ENCODE assay signal across 22 cellular contexts in genomic region chr6:121971886-121972285, GRCh38.
DNase-seq lines count a peak whose midpoint lies in the region; ATAC-seq and TF ChIP-seq lines count a peak whose summit lies in the region.
"Had no signal": no experiment of that assay in that cellular context is flagged by ENCODE, and none has a peak within 500 bp of the region (broad histone marks: within the 10 kb centered on the region; RNA-seq: fewer than 3 reads in every experiment).

No MANE protein-coding gene starts in this region.

- H3K27ac ChIP-seq in left ventricle myocardium inferior (replicated peaks) (no peak overlapping the region), SJSA1 (peak overlapping the region; percentile 74), foreskin keratinocyte (no peak overlapping the region)
- H3K27ac ChIP-seq: coronary artery, heart left ventricle, neutrophil, thyroid gland had no signal

- peaks cover 7% of the 10 kb centered on the region for H3K9me3 Mint-ChIP-seq in activated CD8-positive, alpha-beta T cell treated with anti-CD3 and anti-CD28 coated beads, Interleukin-2, amount 10 ng/mL, durations not matched to agents 7 days and 5 days (ENCODE audit: insufficient read depth)
- H3K9me3 Mint-ChIP-seq: activated T-helper 1 cell treated with anti-CD3 and anti-CD28 coated beads, Interleukin-12 subunit alpha, Interleukin-12 subunit beta, Interleukin-2, Interleukin-4 antibody, amounts not matched to agents 30 ng/mL and 10 ng/mL and 1 ng/mL, durations not matched to agents 14 hours and 24 hours and 36 hours had no signal

- intact Hi-C loops in left cardiac atrium (cut with DNase I), result no loop called here
- intact Hi-C loops in left ventricle myocardium inferior (cut with micrococcal nuclease), result no loop called here

- DNase-seq in left cardiac atrium, result no peak
- DNase-seq in left ventricle myocardium inferior, result no peak
- peak in 1 of 2 experiments; percentile 49 for DNase-seq in SJSA1 (ENCODE audit: low read depth in 1 of 2, low spot score in 2 of 2)
- peak; percentile 61 to 86 for DNase-seq in foreskin keratinocyte
- DNase-seq in erythroblast (lab: John Stamatoyannopoulos, UW), result no peak
- no peak for DNase-seq in NCI-H2107 (lab: John Stamatoyannopoulos, UW)
- DNase-seq in activated CD8-positive, alpha-beta T cell treated with anti-CD3 and anti-CD28 coated beads, Interleukin-2, amount 10 ng/mL, durations not matched to agents 7 days and 5 days, result no peak
- DNase-seq: activated CD4-positive, alpha-beta memory T cell treated with anti-CD3 and anti-CD28 coated beads, Interleukin-2, amount 10 ng/mL, durations not matched to agents 7 days and 5 days; amniotic stem cell; GF-D8; heart left ventricle; KBM-7; kidney; mucosa of descending colon; NCI-H1436; NCI-H510A treated with DMSO at 0.1 percent for 48 hours; stimulated activated CD4-positive, alpha-beta T cell treated with anti-CD3 and anti-CD28 coated beads, Interleukin-4, amount 100 ng/mL, for 4 hours; thyroid gland had no signal

- H3K36me3 ChIP-seq in left ventricle myocardium inferior (no peaks in the 10 kb centered on the region), SJSA1 (no peaks in the 10 kb centered on the region)
- H3K36me3 ChIP-seq: heart left ventricle, neutrophil, thyroid gland had no signal

- no peaks in the 10 kb centered on the region for H3K27me3 ChIP-seq in left ventricle myocardium inferior (ENCODE audit: low read depth)
- H3K27me3 ChIP-seq in SJSA1 (replicated peaks), result no peaks in the 10 kb centered on the region
- H3K27me3 ChIP-seq in foreskin keratinocyte, result no peaks in the 10 kb centered on the region
- H3K27me3 ChIP-seq: heart left ventricle, neutrophil, thyroid gland had no signal

- peak; percentile 30 to 74 for ATAC-seq in left cardiac atrium
- ATAC-seq in foreskin keratinocyte, result peak; percentile 74
- no peak for ATAC-seq in HG02884 (IDR thresholded peaks at IDR 0.05; ENCODE audit: unreplicated experiment)
- ATAC-seq in activated CD8-positive, alpha-beta T cell treated with anti-CD3 and anti-CD28 coated beads, Interleukin-2, amount 10 ng/mL, durations not matched to agents 7 days and 5 days, result no peak
- ATAC-seq: heart left ventricle, mucosa of descending colon had no signal

- POLR2A ChIA-PET in activated CD8-positive, alpha-beta T cell treated with anti-CD3 and anti-CD28 coated beads, Interleukin-2, amount 10 ng/mL, durations not matched to agents 7 days and 5 days (lab: Charles Lee), result no interaction called here

- no peaks in the 10 kb centered on the region for H3K36me3 Mint-ChIP-seq in activated CD8-positive, alpha-beta T cell treated with anti-CD3 and anti-CD28 coated beads, Interleukin-2, amount 10 ng/mL, durations not matched to agents 7 days and 5 days (ENCODE audit: low read depth)

- H3K4me3 ChIP-seq in left ventricle myocardium inferior, result no peak overlapping the region
- H3K4me3 ChIP-seq in SJSA1, result no peak overlapping the region
- H3K4me3 ChIP-seq: coronary artery, heart left ventricle, mucosa of descending colon, thyroid gland had no signal

- CTCF ChIA-PET in activated CD8-positive, alpha-beta T cell treated with anti-CD3 and anti-CD28 coated beads, Interleukin-2, amount 10 ng/mL, durations not matched to agents 7 days and 5 days (lab: Charles Lee), result no interaction called here

- H3K4me3 Mint-ChIP-seq in activated CD8-positive, alpha-beta T cell treated with anti-CD3 and anti-CD28 coated beads, Interleukin-2, amount 10 ng/mL, durations not matched to agents 7 days and 5 days, result no peak overlapping the region
- H3K4me3 Mint-ChIP-seq: activated CD4-positive, alpha-beta memory T cell treated with anti-CD3 and anti-CD28 coated beads, Interleukin-2, amount 10 ng/mL, durations not matched to agents 7 days and 5 days; activated T-helper 1 cell treated with anti-CD3 and anti-CD28 coated beads, Interleukin-12 subunit alpha, Interleukin-12 subunit beta, Interleukin-2, Interleukin-4 antibody, amounts not matched to agents 30 ng/mL and 10 ng/mL and 1 ng/mL, durations not matched to agents 14 hours and 24 hours and 36 hours had no signal

- peaks cover 19% of the 10 kb centered on the region for H3K9me3 ChIP-seq in left ventricle myocardium inferior (replicated peaks)
- H3K9me3 ChIP-seq in SJSA1 (replicated peaks), result no peaks in the 10 kb centered on the region
- H3K9me3 ChIP-seq: mucosa of descending colon, neutrophil, thyroid gland had no signal

- TF ChIP-seq POLR2A in erythroblast (IDR thresholded peaks at IDR 0.05; ENCODE audit: low read length), result no peak

- no peaks in the 10 kb centered on the region for H3K27me3 Mint-ChIP-seq in activated CD8-positive, alpha-beta T cell treated with anti-CD3 and anti-CD28 coated beads, Interleukin-2, amount 10 ng/mL, durations not matched to agents 7 days and 5 days (ENCODE audit: low read depth)
- H3K27me3 Mint-ChIP-seq: activated CD4-positive, alpha-beta memory T cell treated with anti-CD3 and anti-CD28 coated beads, Interleukin-2, amount 10 ng/mL, durations not matched to agents 7 days and 5 days had no signal

- TF ChIP-seq CTCF in left ventricle myocardium inferior (IDR thresholded peaks at IDR 0.05; ENCODE audit: borderline replicate concordance) (no peak), foreskin keratinocyte (conservative IDR thresholded peaks at IDR 0.05) (no peak)

- H3K4me1 Mint-ChIP-seq in activated CD8-positive, alpha-beta T cell treated with anti-CD3 and anti-CD28 coated beads, Interleukin-2, amount 10 ng/mL, durations not matched to agents 7 days and 5 days (ENCODE audit: low read depth), result peaks cover 14% of the 10 kb centered on the region
- H3K4me1 Mint-ChIP-seq: activated CD4-positive, alpha-beta memory T cell treated with anti-CD3 and anti-CD28 coated beads, Interleukin-2, amount 10 ng/mL, durations not matched to agents 7 days and 5 days had no signal

- H3K27ac Mint-ChIP-seq in activated CD8-positive, alpha-beta T cell treated with anti-CD3 and anti-CD28 coated beads, Interleukin-2, amount 10 ng/mL, durations not matched to agents 7 days and 5 days, result no peak overlapping the region
- H3K27ac Mint-ChIP-seq: activated CD4-positive, alpha-beta memory T cell treated with anti-CD3 and anti-CD28 coated beads, Interleukin-2, amount 10 ng/mL, durations not matched to agents 7 days and 5 days; activated T-helper 1 cell treated with anti-CD3 and anti-CD28 coated beads, Interleukin-12 subunit alpha, Interleukin-12 subunit beta, Interleukin-2, Interleukin-4 antibody, amounts not matched to agents 30 ng/mL and 10 ng/mL and 1 ng/mL, durations not matched to agents 14 hours and 24 hours and 36 hours had no signal

- peaks cover 7% of the 10 kb centered on the region for H3K4me1 ChIP-seq in left ventricle myocardium inferior
- H3K4me1 ChIP-seq in SJSA1 (replicated peaks), result peaks cover 17% of the 10 kb centered on the region
- H3K4me1 ChIP-seq in foreskin keratinocyte, result peaks cover 5% of the 10 kb centered on the region
- H3K4me1 ChIP-seq: heart left ventricle, thyroid gland had no signal

Comparison
In these comparisons a context has a peak if more than half of its experiments do, and no peak if none do; other contexts are left out.
1. ATAC-seq: peak in left cardiac atrium (2 of 2) and foreskin keratinocyte (single experiment); none in HG02884 (single experiment) and activated CD8-positive, alpha-beta T cell treated with anti-CD3 and anti-CD28 coated beads, Interleukin-2, amount 10 ng/mL, durations not matched to agents 7 days and 5 days (single experiment).
2. DNase-seq: peak in foreskin keratinocyte (2 of 2); none in left cardiac atrium (single experiment), left ventricle myocardium inferior (single experiment), erythroblast (0 of 2), NCI-H2107 (single experiment) and activated CD8-positive, alpha-beta T cell treated with anti-CD3 and anti-CD28 coated beads, Interleukin-2, amount 10 ng/mL, durations not matched to agents 7 days and 5 days (single experiment).